Comparison of ENCODE assay signal across 15 cellular contexts in genomic region chr13:109389892-109390345, GRCh38.
DNase-seq lines count a peak whose midpoint lies in the region; ATAC-seq, FAIRE-seq and TF ChIP-seq lines count a peak whose summit lies in the region.
"Had no signal": no experiment of that assay in that cellular context is flagged by ENCODE, and none has a peak within 500 bp of the region (broad histone marks: within the 10 kb centered on the region; RNA-seq: fewer than 3 reads in every experiment).

No MANE protein-coding gene starts in this region.

- H3K27ac ChIP-seq in neutrophil = peak overlapping the region; percentile 87
- H3K27ac ChIP-seq: neural progenitor cell had no signal

- no peak for ATAC-seq in GM19397 (IDR thresholded peaks at IDR 0.05; ENCODE audit: unreplicated experiment)

- peaks cover 75 to 96% of the 10 kb centered on the region in 2 experiments for H3K4me1 ChIP-seq in neutrophil (ENCODE audit: control insufficient read depth in 1 of 2, insufficient read depth in 1 of 2, low read depth in 1 of 2, low read length in 1 of 2)
- H3K4me1 ChIP-seq: neural progenitor cell had no signal

- H3K27me3 ChIP-seq in bronchial epithelial cell (ENCODE audit: control insufficient read depth, insufficient read depth, low read length) = no peaks in the 10 kb centered on the region
- H3K27me3 ChIP-seq in neutrophil = no peaks in the 10 kb centered on the region
- H3K27me3 ChIP-seq: neural progenitor cell had no signal

- no peaks in the 10 kb centered on the region for H3K9me3 ChIP-seq in neutrophil

- no peak for FAIRE-seq in bronchial epithelial cell (lab: Jason Lieb, UNC)

- H3K36me3 ChIP-seq in bronchial epithelial cell (ENCODE audit: control insufficient read depth, insufficient read depth, low read length) = no peaks in the 10 kb centered on the region
- no peaks in the 10 kb centered on the region for H3K36me3 ChIP-seq in neutrophil
- H3K36me3 ChIP-seq: neural progenitor cell had no signal

- H3K4me3 ChIP-seq in bronchial epithelial cell (ENCODE audit: low read depth, low read length) (no peak overlapping the region), neutrophil (ENCODE audit: low read depth in 1 of 2, low read length in 1 of 2) (peak overlapping the region in 1 of 2 experiments; percentile 9)
- H3K4me3 ChIP-seq: neural progenitor cell had no signal

- DNase-seq in AML-193 (lab: John Stamatoyannopoulos, UW) (peak; percentile 98 to 100), NCI-H526 (lab: John Stamatoyannopoulos, UW) (peak; percentile 96 to 97), bronchial epithelial cell (ENCODE audit: low read depth) (peak; percentile 7), NCI-H1105 (lab: John Stamatoyannopoulos, UW) (no peak), NCI-H345 (lab: John Stamatoyannopoulos, UW) (no peak)
- DNase-seq in activated CD4-positive, alpha-beta T cell treated with anti-CD3 and anti-CD28 coated beads for 4 hours = no peak
- DNase-seq: activated CD8-positive, alpha-beta memory T cell treated with anti-CD3 and anti-CD28 coated beads, Interleukin-2, amount 50 U/mL, for 48 hours; activated naive CD8-positive, alpha-beta T cell treated with anti-CD3 and anti-CD28 coated beads for 36 hours; cerebellar nuclear complex; DMS 273 treated with DMSO at 0.1 percent for 48 hours; hypothalamus; NK-92 treated with Interleukin-12 subunit alpha and Interleukin-12 subunit beta, amount 100 ng/mL, for 24 hours had no signal

- TF ChIP-seq CTCF in bronchial epithelial cell (IDR thresholded peaks at IDR 0.05; ENCODE audit: insufficient read depth, low read length, severe bottlenecking) = no peak
- TF ChIP-seq CTCF in neutrophil (IDR thresholded peaks at IDR 0.05) = no peak

Comparison
In these comparisons a context has a peak if more than half of its experiments do, and no peak if none do; other contexts are left out.
1. DNase-seq: peak in AML-193 (2 of 2), NCI-H526 (2 of 2) and bronchial epithelial cell (single experiment); none in activated CD4-positive, alpha-beta T cell treated with anti-CD3 and anti-CD28 coated beads for 4 hours (0 of 2), NCI-H1105 (single experiment) and NCI-H345 (single experiment).